ENCODE assay signal across 8 cellular contexts in genomic region chr9:130171226-130172148, GRCh38. TPM values are rescaled to one million over a fixed set of nuclear protein-coding genes. Genes with fewer than 3 reads are reported as not detected.
DNase-seq lines count a peak whose midpoint lies in the region; ATAC-seq lines count a peak whose summit lies in the region.

No MANE protein-coding gene starts in this region.

- H3K27me3 Mint-ChIP-seq in immature natural killer cell (ENCODE audit: low read depth in 3 of 3) = peaks cover 4 to 12% (median 6%) of the 10 kb centered on the region in 3 donors

- peaks cover 43% of the 10 kb centered on the region for H3K4me1 ChIP-seq in stomach smooth muscle (ENCODE audit: control insufficient read depth, insufficient read depth, low read length)

- no peaks in the 10 kb centered on the region for H3K36me3 ChIP-seq in stomach smooth muscle (ENCODE audit: control insufficient read depth in 2 of 2, insufficient read depth in 2 of 2, low read length in 2 of 2)

- H3K9me3 Mint-ChIP-seq in immature natural killer cell = peaks cover 0 to 2% (median 0%) of the 10 kb centered on the region in 6 donors

- H3K4me3 ChIP-seq in stomach smooth muscle (ENCODE audit: low read length in 2 of 2) = peak overlapping the region; percentile 43 to 62

- no peaks in the 10 kb centered on the region for H3K36me3 Mint-ChIP-seq in immature natural killer cell

- peak overlapping the region in 5 of 6 donors; percentile 41 to 85 (median 79) for H3K27ac Mint-ChIP-seq in immature natural killer cell

- H3K9me3 ChIP-seq in stomach smooth muscle (ENCODE audit: control insufficient read depth in 2 of 2, low read length in 2 of 2) = no peaks in the 10 kb centered on the region

- H3K4me3 Mint-ChIP-seq in immature natural killer cell = peak overlapping the region; percentile 66 to 90 (median 82)

- peak in 2 of 3 experiments; percentile 74 to 78 for DNase-seq in NCI-H1417 (lab: John Stamatoyannopoulos, UW)
- no peak for DNase-seq in NCI-H1417 treated with DMSO at 0.1 percent for 48 hours (lab: John Stamatoyannopoulos, UW)
- DNase-seq in immature natural killer cell = no peak
- DNase-seq in GDM1 (lab: John Stamatoyannopoulos, UW) = no peak
- no peak for DNase-seq in stimulated activated CD4-positive, alpha-beta T cell treated with anti-CD3 and anti-CD28 coated beads, Interleukin-4, amount 100 ng/mL, for 1 hour

- no peaks in the 10 kb centered on the region for H3K27me3 ChIP-seq in stomach smooth muscle (ENCODE audit: control insufficient read depth in 1 of 2, insufficient read depth in 2 of 2, low read length in 2 of 2)

- no peak for ATAC-seq in HG02571 (IDR thresholded peaks at IDR 0.05; ENCODE audit: unreplicated experiment)

- H3K27ac ChIP-seq in angular gyrus (ENCODE audit: low read depth, low read length) (peak overlapping the region; percentile 67), stomach smooth muscle (ENCODE audit: low read length) (peak overlapping the region; percentile 31)

- peak overlapping the region in 1 of 2 donors; percentile 45 for H3K9ac ChIP-seq in stomach smooth muscle (ENCODE audit: low read length in 2 of 2)

- H3K4me1 Mint-ChIP-seq in immature natural killer cell = peaks cover 11 to 16% of the 10 kb centered on the region in 2 donors

RNA-seq across cellular contexts. Expression of gene NCS1, which starts 0.7 kb away (rescaled TPM):
- under 1 TPM in 2 of 3 donors, not detected in 1; 0.26 to 0.30 TPM for polyA plus RNA-seq in immature natural killer cell

Comparison
In these comparisons a context has a peak if more than half of its experiments do, and no peak if none do; other contexts are left out.
1. DNase-seq: peak in NCI-H1417 (2 of 3); none in NCI-H1417 treated with DMSO at 0.1 percent for 48 hours (single experiment), immature natural killer cell (0 of 3), GDM1 (single experiment) and stimulated activated CD4-positive, alpha-beta T cell treated with anti-CD3 and anti-CD28 coated beads, Interleukin-4, amount 100 ng/mL, for 1 hour (single experiment).